In genomic region chr1:202888204-202888506, GRCh38 we compare ENCODE assay signal across 8 cellular contexts. TPM values are rescaled to one million over a fixed set of nuclear protein-coding genes. Genes with fewer than 3 reads are reported as not detected.
A peak's percentile ranks its signal among the peaks of the same experiment; 100 is the strongest.
DNase-seq lines count a peak whose midpoint lies in the region; ATAC-seq and TF ChIP-seq lines count a peak whose summit lies in the region.

No MANE protein-coding gene starts in this region.

- peaks cover 11 to 35% of the 10 kb centered on the region in 2 donors for H3K36me3 Mint-ChIP-seq in CD4-positive, alpha-beta memory T cell
- H3K36me3 Mint-ChIP-seq in naive thymus-derived CD4-positive, alpha-beta T cell = peaks cover 0 to 15% (median 6%) of the 10 kb centered on the region in 5 donors

- peaks cover 21% of the 10 kb centered on the region for H3K4me1 ChIP-seq in CD4-positive, alpha-beta memory T cell (ENCODE audit: insufficient read depth, low read length)
- H3K4me1 ChIP-seq in naive thymus-derived CD4-positive, alpha-beta T cell (ENCODE audit: control insufficient read depth in 2 of 2, insufficient read depth in 2 of 2, low read length in 2 of 2) = peaks cover 6 to 12% of the 10 kb centered on the region in 2 donors

- peak overlapping the region; percentile 73 for H3K27ac ChIP-seq in CD4-positive, alpha-beta memory T cell (ENCODE audit: low read depth, low read length)
- peak overlapping the region; percentile 77 to 99 for H3K27ac ChIP-seq in coronary artery
- H3K27ac ChIP-seq in naive thymus-derived CD4-positive, alpha-beta T cell (ENCODE audit: low read depth, low read length) = peak overlapping the region; percentile 86

- no peaks in the 10 kb centered on the region for H3K9me3 Mint-ChIP-seq in CD4-positive, alpha-beta memory T cell
- H3K9me3 Mint-ChIP-seq in naive thymus-derived CD4-positive, alpha-beta T cell = peaks cover 0 to 4% (median 0%) of the 10 kb centered on the region in 11 donors

- intact Hi-C loops in CD4-positive, alpha-beta memory T cell (cut with micrococcal nuclease) = loop anchor here (1.0 to 2.0 kb wide), 4 partner anchors 71 to 540 kb away; partner anchors contain the start of genes ADIPOR1, CYB5R1, PCAT6 and PPP1R12B
- intact Hi-C loops in naive thymus-derived CD4-positive, alpha-beta T cell (cut with micrococcal nuclease) = loop anchor here (1.0 to 10.0 kb wide), 9 partner anchors 25 to 731 kb away; partner anchors contain the start of genes KLHL12 (in 1 of the 2), PCAT6 (in 1 of the 2), PPFIA4 (in 1 of the 2) and PPP1R12B (in 1 of the 2)

- H3K4me1 Mint-ChIP-seq in CD4-positive, alpha-beta memory T cell = peaks cover 18 to 44% (median 31%) of the 10 kb centered on the region in 4 donors
- peaks cover 14 to 43% (median 34%) of the 10 kb centered on the region in 7 donors for H3K4me1 Mint-ChIP-seq in naive thymus-derived CD4-positive, alpha-beta T cell

- H3K27me3 Mint-ChIP-seq in CD4-positive, alpha-beta memory T cell = no peaks in the 10 kb centered on the region
- H3K27me3 Mint-ChIP-seq in naive thymus-derived CD4-positive, alpha-beta T cell = no peaks in the 10 kb centered on the region

- CTCF ChIA-PET in CD4-positive, alpha-beta memory T cell (lab: Charles Lee; ENCODE audit: partially characterized antibody) = interaction anchor here (1.2 to 4.8 kb wide), 2 partner anchors 9 to 111 kb away, joined by 3 to 13 read pairs; no protein-coding TSS in a partner anchor
- CTCF ChIA-PET in naive thymus-derived CD4-positive, alpha-beta T cell (lab: Charles Lee) = no interaction called here

- H3K4me3 ChIP-seq in CD4-positive, alpha-beta memory T cell (ENCODE audit: low read length in 2 of 2) = peak overlapping the region; percentile 93 to 95
- H3K4me3 ChIP-seq in coronary artery = peak overlapping the region; percentile 80
- H3K4me3 ChIP-seq in naive thymus-derived CD4-positive, alpha-beta T cell (ENCODE audit: low read length) = peak overlapping the region; percentile 90

- H3K27ac Mint-ChIP-seq in CD4-positive, alpha-beta memory T cell = peak overlapping the region; percentile 82 to 95 (median 91)
- H3K27ac Mint-ChIP-seq in naive thymus-derived CD4-positive, alpha-beta T cell = peak overlapping the region; percentile 10 to 94 (median 88)

- no peak for TF ChIP-seq CTCF in coronary artery (IDR thresholded peaks at IDR 0.05)

- no peaks in the 10 kb centered on the region for H3K27me3 ChIP-seq in CD4-positive, alpha-beta memory T cell (ENCODE audit: insufficient read depth, low read length)
- no peaks in the 10 kb centered on the region for H3K27me3 ChIP-seq in naive thymus-derived CD4-positive, alpha-beta T cell (ENCODE audit: control insufficient read depth in 2 of 2, insufficient read depth in 2 of 2, low read length in 2 of 2)

- ATAC-seq in naive thymus-derived CD4-positive, alpha-beta T cell = no peak
- ATAC-seq in GM21619 (IDR thresholded peaks at IDR 0.05; ENCODE audit: unreplicated experiment) = no peak

- H3K9me3 ChIP-seq in CD4-positive, alpha-beta memory T cell (ENCODE audit: control insufficient read depth in 1 of 2, low read length in 2 of 2) = no peaks in the 10 kb centered on the region
- no peaks in the 10 kb centered on the region for H3K9me3 ChIP-seq in naive thymus-derived CD4-positive, alpha-beta T cell (ENCODE audit: control insufficient read depth in 2 of 3, low read length in 3 of 3)

- no peak for DNase-seq in CD4-positive, alpha-beta memory T cell
- DNase-seq in MV-4-11 (lab: John Stamatoyannopoulos, UW) (peak; percentile 43), coronary artery (ENCODE audit: low spot score) (no peak), NCI-H774 (lab: John Stamatoyannopoulos, UW) (no peak), superior temporal gyrus (ENCODE audit: extremely low spot score) (no peak)
- no peak for DNase-seq in naive thymus-derived CD4-positive, alpha-beta T cell
- DNase-seq in activated CD4-positive, alpha-beta T cell treated with anti-CD3 and anti-CD28 coated beads for 4 hours = no peak

- H3K36me3 ChIP-seq in CD4-positive, alpha-beta memory T cell (ENCODE audit: insufficient read depth, low read length) = peaks cover 9% of the 10 kb centered on the region
- H3K36me3 ChIP-seq in naive thymus-derived CD4-positive, alpha-beta T cell (ENCODE audit: control insufficient read depth in 2 of 3, insufficient read depth in 3 of 3, low read length in 3 of 3) = peaks cover 0 to 17% (median 5%) of the 10 kb centered on the region in 3 experiments

- POLR2A ChIA-PET in CD4-positive, alpha-beta memory T cell (lab: Charles Lee; ENCODE audit: partially characterized antibody) = interaction anchor here (0.5 to 3.1 kb wide), 22 partner anchors 11 to 1628 kb away, joined by 3 to 20 read pairs (median 4); partner anchors contain the start of genes CYB5R1, KDM5B, KLHL12 and MDM4
- POLR2A ChIA-PET in naive thymus-derived CD4-positive, alpha-beta T cell (lab: Charles Lee) = interaction anchor here (0.5 to 1.8 kb wide), 8 partner anchors 8 to 136 kb away, joined by 3 to 9 read pairs (median 4); partner anchors contain the start of genes KLHL12, PCAT6 and TMEM183A

- peak overlapping the region; percentile 86 to 92 (median 89) for H3K4me3 Mint-ChIP-seq in CD4-positive, alpha-beta memory T cell
- H3K4me3 Mint-ChIP-seq in naive thymus-derived CD4-positive, alpha-beta T cell = peak overlapping the region; percentile 85 to 99 (median 91)

RNA-seq across cellular contexts. Expression of gene RABIF, which starts 0.8 kb away (rescaled TPM):
- total RNA-seq in CD4-positive, alpha-beta memory T cell = 10 to 100 TPM; 17.3 to 18.7 TPM
- polyA plus RNA-seq in CD4-positive, alpha-beta memory T cell = 10 to 100 TPM; 24.2 to 25.0 TPM
- total RNA-seq in naive thymus-derived CD4-positive, alpha-beta T cell = 10 to 100 TPM; 11.6 to 17.1 (median 14.5) TPM
- 10 to 100 TPM; 18.2 to 24.9 TPM for polyA plus RNA-seq in naive thymus-derived CD4-positive, alpha-beta T cell

RNA-seq across cellular contexts. Expression of gene KLHL12, which starts 38.9 kb away (rescaled TPM):
- total RNA-seq in CD4-positive, alpha-beta memory T cell = 10 to 100 TPM; 24.2 to 27.1 TPM
- 10 to 100 TPM; 24.5 to 27.1 TPM for polyA plus RNA-seq in CD4-positive, alpha-beta memory T cell
- total RNA-seq in naive thymus-derived CD4-positive, alpha-beta T cell = 10 to 100 TPM; 15.6 to 28.0 (median 24.5) TPM
- polyA plus RNA-seq in naive thymus-derived CD4-positive, alpha-beta T cell = 10 to 100 TPM; 12.1 to 18.3 TPM
